In the genomic region with DNA sequence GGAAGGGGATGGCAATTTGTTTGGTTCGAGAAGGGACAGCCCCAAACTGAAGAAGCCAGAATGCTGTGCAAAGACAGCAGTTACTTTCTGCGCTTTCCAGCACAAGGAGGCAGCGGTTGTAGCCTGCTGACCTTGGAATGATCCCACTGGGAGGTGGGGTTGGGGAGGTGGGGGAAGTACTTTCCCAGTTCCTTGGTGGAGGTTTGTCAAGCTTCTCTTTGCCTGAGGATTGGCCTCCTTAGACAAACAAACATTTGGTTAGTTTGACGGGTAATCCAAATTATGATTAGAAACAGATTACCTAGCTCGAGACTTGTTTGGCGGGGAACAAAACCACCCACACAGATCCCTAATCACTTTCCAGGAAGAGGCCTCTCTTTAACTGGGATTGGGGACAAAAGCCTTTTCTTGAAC, we compare ENCODE assay signal across 11 cellular contexts.
DNase-seq lines count a peak whose midpoint lies in the region; ATAC-seq and TF ChIP-seq lines count a peak whose summit lies in the region.
"Had no signal": no experiment of that assay in that cellular context is flagged by ENCODE, and none has a peak within 500 bp of the region (broad histone marks: within the 10 kb centered on the region; RNA-seq: fewer than 3 reads in every experiment).

No MANE protein-coding gene starts in this region.

- DNase-seq in HAP-1 (ENCODE audit: low spot score in 2 of 2) (peak; percentile 12 to 33), colonic mucosa (peak; percentile 44), islet precursor cell (peak; percentile 57), posterior vena cava (ENCODE audit: low spot score) (no peak), iPS-NIHi11 (ENCODE audit: low spot score) (no peak)
- no peak for DNase-seq in activated naive CD8-positive, alpha-beta T cell treated with anti-CD3 and anti-CD28 coated beads, Interleukin-2, amount 50 U/mL, for 24 hours
- no peak for DNase-seq in activated CD8-positive, alpha-beta memory T cell treated with anti-CD3 and anti-CD28 coated beads, Interleukin-2, amount 50 U/mL, for 4 hours
- DNase-seq: CD4-positive, alpha-beta T cell had no signal

- no peaks in the 10 kb centered on the region for H3K9me3 ChIP-seq in HAP-1
- no peaks in the 10 kb centered on the region for H3K9me3 ChIP-seq in colonic mucosa
- no peaks in the 10 kb centered on the region for H3K9me3 ChIP-seq in skeletal muscle tissue (ENCODE audit: control insufficient read depth in 3 of 3, low read length in 3 of 3)

- no peaks in the 10 kb centered on the region for H3K36me3 Mint-ChIP-seq in activated naive CD8-positive, alpha-beta T cell treated with anti-CD3 and anti-CD28 coated beads, Interleukin-2, amount 50 U/mL, for 24 hours (ENCODE audit: low read depth)
- H3K36me3 Mint-ChIP-seq: activated naive CD4-positive, alpha-beta T cell treated with anti-CD3 and anti-CD28 coated beads, Interleukin-2, amount 50 U/mL, for 24 hours; natural killer cell treated with Interleukin-12 subunit alpha and Interleukin-12 subunit beta and Interleukin-15 and Interleukin-18, amount 100 ng/mL, for 72 hours had no signal

- H3K27me3 Mint-ChIP-seq in activated naive CD8-positive, alpha-beta T cell treated with anti-CD3 and anti-CD28 coated beads, Interleukin-2, amount 50 U/mL, for 24 hours, result peaks cover 2% of the 10 kb centered on the region
- H3K27me3 Mint-ChIP-seq: activated naive CD4-positive, alpha-beta T cell treated with anti-CD3 and anti-CD28 coated beads, Interleukin-2, amount 50 U/mL, for 24 hours; CD4-positive, alpha-beta T cell had no signal

- no peaks in the 10 kb centered on the region for H3K4me1 Mint-ChIP-seq in activated naive CD8-positive, alpha-beta T cell treated with anti-CD3 and anti-CD28 coated beads, Interleukin-2, amount 50 U/mL, for 24 hours
- H3K4me1 Mint-ChIP-seq: activated naive CD4-positive, alpha-beta T cell treated with anti-CD3 and anti-CD28 coated beads, Interleukin-2, amount 50 U/mL, for 24 hours had no signal

- no peak for TF ChIP-seq CTCF in colonic mucosa (IDR thresholded peaks at IDR 0.05)

- no peaks in the 10 kb centered on the region for H3K36me3 ChIP-seq in HAP-1 (replicated peaks)
- no peaks in the 10 kb centered on the region for H3K36me3 ChIP-seq in colonic mucosa
- H3K36me3 ChIP-seq in skeletal muscle tissue (ENCODE audit: control insufficient read depth in 3 of 3, insufficient read depth in 3 of 3, low read length in 3 of 3), result no peaks in the 10 kb centered on the region

- H3K9me3 Mint-ChIP-seq in activated naive CD8-positive, alpha-beta T cell treated with anti-CD3 and anti-CD28 coated beads, Interleukin-2, amount 50 U/mL, for 24 hours, result no peaks in the 10 kb centered on the region
- H3K9me3 Mint-ChIP-seq: activated naive CD4-positive, alpha-beta T cell treated with anti-CD3 and anti-CD28 coated beads, Interleukin-2, amount 50 U/mL, for 24 hours; CD4-positive, alpha-beta T cell; natural killer cell treated with Interleukin-12 subunit alpha and Interleukin-12 subunit beta and Interleukin-15 and Interleukin-18, amount 100 ng/mL, for 72 hours had no signal

- H3K27ac ChIP-seq in colonic mucosa (peak overlapping the region; percentile 52), skeletal muscle tissue (ENCODE audit: low read depth, low read length) (peak overlapping the region; percentile 46)

- ATAC-seq in activated naive CD8-positive, alpha-beta T cell treated with anti-CD3 and anti-CD28 coated beads, Interleukin-2, amount 50 U/mL, for 24 hours, result no peak
- ATAC-seq: natural killer cell treated with Interleukin-12 subunit alpha and Interleukin-12 subunit beta and Interleukin-15 and Interleukin-18, amount 100 ng/mL, for 72 hours had no signal

- H3K9ac ChIP-seq in colonic mucosa (ENCODE audit: low read depth in 2 of 2, low read length in 2 of 2) (no peak overlapping the region), skeletal muscle tissue (ENCODE audit: low read depth in 1 of 3, low read length in 3 of 3) (no peak overlapping the region)

- H3K4me3 ChIP-seq in HAP-1, result no peak overlapping the region
- H3K4me3 ChIP-seq in colonic mucosa, result no peak overlapping the region
- H3K4me3 ChIP-seq in skeletal muscle tissue (ENCODE audit: low read length in 3 of 3), result no peak overlapping the region

- intact Hi-C loops in colonic mucosa (cut with DNase I) (no loop called here), posterior vena cava (cut with DNase I) (no loop called here)

- H3K4me1 ChIP-seq in HAP-1, result peaks cover 6% of the 10 kb centered on the region; the same call in 1 of the 2 replicates
- H3K4me1 ChIP-seq in colonic mucosa, result peaks cover 5% of the 10 kb centered on the region
- peaks cover 5 to 9% (median 9%) of the 10 kb centered on the region in 3 donors for H3K4me1 ChIP-seq in skeletal muscle tissue (ENCODE audit: control insufficient read depth in 3 of 3, insufficient read depth in 3 of 3, low read length in 3 of 3)

- H3K27ac Mint-ChIP-seq in activated naive CD8-positive, alpha-beta T cell treated with anti-CD3 and anti-CD28 coated beads, Interleukin-2, amount 50 U/mL, for 24 hours, result no peak overlapping the region
- H3K27ac Mint-ChIP-seq: activated naive CD4-positive, alpha-beta T cell treated with anti-CD3 and anti-CD28 coated beads, Interleukin-2, amount 50 U/mL, for 24 hours; CD4-positive, alpha-beta T cell; natural killer cell treated with Interleukin-12 subunit alpha and Interleukin-12 subunit beta and Interleukin-15 and Interleukin-18, amount 100 ng/mL, for 72 hours had no signal

- H3K27me3 ChIP-seq in HAP-1 (ENCODE audit: low read depth), result no peaks in the 10 kb centered on the region
- no peaks in the 10 kb centered on the region for H3K27me3 ChIP-seq in colonic mucosa
- no peaks in the 10 kb centered on the region for H3K27me3 ChIP-seq in skeletal muscle tissue (ENCODE audit: control insufficient read depth in 3 of 3, insufficient read depth in 3 of 3, low read length in 3 of 3)

- no peak overlapping the region for H3K4me3 Mint-ChIP-seq in activated naive CD8-positive, alpha-beta T cell treated with anti-CD3 and anti-CD28 coated beads, Interleukin-2, amount 50 U/mL, for 24 hours
- H3K4me3 Mint-ChIP-seq: activated naive CD4-positive, alpha-beta T cell treated with anti-CD3 and anti-CD28 coated beads, Interleukin-2, amount 50 U/mL, for 24 hours; CD4-positive, alpha-beta T cell; natural killer cell treated with Interleukin-12 subunit alpha and Interleukin-12 subunit beta and Interleukin-15 and Interleukin-18, amount 100 ng/mL, for 72 hours had no signal

- in situ Hi-C loops in HAP-1 (cut with MboI; ENCODE audit: low sequenced_read_pairs), result no loop called here

Comparison
In these comparisons a context has a peak if more than half of its experiments do, and no peak if none do; other contexts are left out.
1. DNase-seq: peak in HAP-1 (2 of 2), colonic mucosa (single experiment) and islet precursor cell (single experiment); none in activated naive CD8-positive, alpha-beta T cell treated with anti-CD3 and anti-CD28 coated beads, Interleukin-2, amount 50 U/mL, for 24 hours (single experiment), activated CD8-positive, alpha-beta memory T cell treated with anti-CD3 and anti-CD28 coated beads, Interleukin-2, amount 50 U/mL, for 4 hours (single experiment), posterior vena cava (single experiment) and iPS-NIHi11 (single experiment).